7 cellular contexts compared by ENCODE assay signal in the genomic region with DNA sequence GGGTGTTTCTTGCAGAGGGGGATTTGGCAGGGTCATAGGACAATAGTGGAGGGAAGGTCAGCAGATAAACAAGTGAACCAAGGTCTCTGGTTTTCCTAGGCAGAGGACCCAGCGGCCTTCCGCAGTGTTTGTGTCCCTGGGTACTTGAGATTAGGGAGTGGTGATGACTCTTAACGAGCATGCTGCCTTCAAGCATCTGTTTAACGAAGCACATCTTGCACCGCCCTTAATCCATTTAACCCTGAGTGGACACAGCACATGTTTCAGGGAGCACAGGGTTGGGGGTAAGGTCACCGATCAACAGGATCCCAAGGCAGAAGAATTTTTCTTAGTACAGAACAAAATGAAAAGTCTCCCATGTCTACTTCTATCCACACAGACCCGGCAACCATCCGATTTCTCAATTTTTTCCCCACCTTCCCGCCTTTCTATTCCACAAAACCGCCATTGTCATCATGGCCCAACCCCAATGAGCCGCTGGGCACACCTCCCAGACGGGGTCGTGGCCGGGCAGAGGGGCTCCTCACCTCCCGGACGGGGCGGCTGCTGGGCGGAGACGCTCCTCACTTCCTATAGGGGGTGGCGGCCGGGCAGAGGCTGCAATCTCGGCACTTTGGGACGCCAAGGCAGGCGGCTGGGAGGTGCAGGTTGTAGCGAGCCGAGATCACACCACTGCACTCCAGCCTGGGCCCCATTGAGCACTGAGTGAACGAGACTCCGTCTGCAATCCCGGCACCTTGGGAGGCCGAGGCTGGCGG. TPM values are rescaled to one million over a fixed set of nuclear protein-coding genes. Genes with fewer than 3 reads are reported as not detected.
"Had no signal": no experiment of that assay in that cellular context is flagged by ENCODE, and none has a peak within 500 bp of the region (broad histone marks: within the 10 kb centered on the region; RNA-seq: fewer than 3 reads in every experiment).

No MANE protein-coding gene starts in this region.

RNA-seq across cellular contexts. Expression of a gene that starts 35.1 kb away (rescaled TPM):
- total RNA-seq: activated naive CD4-positive, alpha-beta T cell treated with anti-CD3 and anti-CD28 coated beads for 36 hours; activated naive CD4-positive, alpha-beta T cell treated with anti-CD3 and anti-CD28 coated beads, Interleukin-2, amount 50 U/mL, for 72 hours; activated T-helper 2 cell treated with anti-CD3 and anti-CD28 coated beads, Interferon-gamma antibody, Interleukin-2, Interleukin-4, amounts not matched to agents 10 μg/mL and 5 μg/mL and 100 μg/mL, durations not matched to agents 14 hours and 24 hours and 36 hours; ascending aorta; cardiac septum had no signal
- polyA plus RNA-seq: aorta, cardiac muscle cell had no signal
